ENCODE assay signal across 9 cellular contexts in genomic region chr13:75929074-75929473, GRCh38.
"Had no signal": no experiment of that assay in that cellular context is flagged by ENCODE, and none has a peak within 500 bp of the region (broad histone marks: within the 10 kb centered on the region; RNA-seq: fewer than 3 reads in every experiment).

No MANE protein-coding gene starts in this region.

- ATAC-seq: GM23338, HCT116 had no signal

- H3K4me2 ChIP-seq: GM23338 had no signal

- H3K4me3 ChIP-seq: GM23248, GM23338, HAP-1 had no signal

- H3K9me3 ChIP-seq: HAP-1 had no signal

- H3K27ac ChIP-seq: GM23248 had no signal

- H2AFZ ChIP-seq: GM23248, GM23338 had no signal

- H3K36me3 ChIP-seq: HAP-1 had no signal

- H3K4me1 ChIP-seq: HAP-1 had no signal

- H3K9ac ChIP-seq: GM23248 had no signal

- DNase-seq: GM23248, GOT3, H7, H9, HCEC 1CT, HFFc6 had no signal
